In genomic region chr1:1307908-1308755, GRCh38 we compare ENCODE assay signal across 1 cellular context.
TF ChIP-seq lines count a peak whose summit lies in the region.

TSS of gene ACAP3 (minus strand) at chr1:1307930. CDS start at chr1:1307815, 115 bp downstream.
TSS of gene PUSL1 (plus strand) at chr1:1308597. CDS start at chr1:1308644, 47 bp downstream.

TF ChIP-seq in K562, 482 proteins besides CTCF, POLR2A, EP300 and RAD21 (continued from another document):
- TF ChIP-seq DMBX1 (CRISPR knock-in tag; IDR thresholded peaks at IDR 0.05; ENCODE audit: borderline replicate concordance) (no peak), MAZ (CRISPR knock-in tag; conservative IDR thresholded peaks at IDR 0.05 in 1 of 2, IDR thresholded peaks at IDR 0.05 in 1 of 2) (peak; percentile 77 to 89), ELF2 (CRISPR knock-in tag; IDR thresholded peaks at IDR 0.05) (no peak)
- TF ChIP-seq, protein P1, sequence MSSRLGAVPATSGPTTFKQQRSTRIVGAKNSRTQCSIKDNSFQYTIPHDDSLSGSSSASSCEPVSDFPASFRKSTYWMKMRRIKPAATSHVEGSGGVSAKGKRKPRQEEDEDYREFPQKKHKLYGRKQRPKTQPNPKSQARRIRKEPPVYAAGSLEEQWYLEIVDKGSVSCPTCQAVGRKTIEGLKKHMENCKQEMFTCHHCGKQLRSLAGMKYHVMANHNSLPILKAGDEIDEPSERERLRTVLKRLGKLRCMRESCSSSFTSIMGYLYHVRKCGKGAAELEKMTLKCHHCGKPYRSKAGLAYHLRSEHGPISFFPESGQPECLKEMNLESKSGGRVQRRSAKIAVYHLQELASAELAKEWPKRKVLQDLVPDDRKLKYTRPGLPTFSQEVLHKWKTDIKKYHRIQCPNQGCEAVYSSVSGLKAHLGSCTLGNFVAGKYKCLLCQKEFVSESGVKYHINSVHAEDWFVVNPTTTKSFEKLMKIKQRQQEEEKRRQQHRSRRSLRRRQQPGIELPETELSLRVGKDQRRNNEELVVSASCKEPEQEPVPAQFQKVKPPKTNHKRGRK (tag; IDR thresholded peaks at IDR 0.05), result no peak
